In genomic region chr3:183080628-183081027, GRCh38 we compare ENCODE assay signal across 37 cellular contexts.
"Had no signal": no experiment of that assay in that cellular context is flagged by ENCODE, and none has a peak within 500 bp of the region (broad histone marks: within the 10 kb centered on the region; RNA-seq: fewer than 3 reads in every experiment).

No MANE protein-coding gene starts in this region.

- H3K27ac Mint-ChIP-seq: activated B cell treated with CpG ODN at 0.5 μM for 24 hours; activated CD4-positive, alpha-beta memory T cell treated with anti-CD3 and anti-CD28 coated beads for 36 hours; activated CD4-positive, alpha-beta T cell treated with anti-CD3 and anti-CD28 coated beads, Interleukin-2, amount 10 ng/mL, durations not matched to agents 24 days and 14 days; activated CD8-positive, alpha-beta T cell treated with anti-CD3 and anti-CD28 coated beads for 36 hours; activated naive CD4-positive, alpha-beta T cell treated with anti-CD3 and anti-CD28 coated beads for 36 hours; activated naive CD8-positive, alpha-beta T cell treated with anti-CD3 and anti-CD28 coated beads for 36 hours; activated T-cell treated with anti-CD3 and anti-CD28 coated beads, Interleukin-2, amount 50 U/mL, for 72 hours; activated T-helper 1 cell treated with anti-CD3 and anti-CD28 coated beads, Interleukin-12 subunit alpha, Interleukin-12 subunit beta, Interleukin-2, Interleukin-4 antibody, amounts not matched to agents 30 ng/mL and 10 ng/mL and 1 ng/mL, durations not matched to agents 14 hours and 24 hours and 36 hours; activated T-helper 17 cell treated with anti-CD3 and anti-CD28 coated beads, Interleukin-2, amount 50 U/mL, for 72 hours; T-helper 1 cell treated with Interleukin-12 subunit alpha and Interleukin-12 subunit beta and Interleukin-4 antibody, amounts not matched to agents 30 μg/mL and 1 μg/mL, for 36 hours; T-helper 2 cell treated with Interferon-gamma antibody and Interleukin-4, amounts not matched to agents 5 μg/mL and 100 μg/mL, for 36 hours had no signal

- H3K36me3 ChIP-seq: breast epithelium had no signal

- H3K9me3 Mint-ChIP-seq: activated B cell treated with CpG ODN at 0.5 μM for 24 hours; activated T-helper 17 cell treated with anti-CD3 and anti-CD28 coated beads, Interleukin-2, amount 50 U/mL, for 72 hours had no signal

- H3K4me1 ChIP-seq: adrenal gland, breast epithelium had no signal

- H3K27me3 ChIP-seq: adrenal gland, body of pancreas, brain microvascular endothelial cell, breast epithelium had no signal

- FAIRE-seq: astrocyte, TTC549 had no signal

- ATAC-seq: activated CD8-positive, alpha-beta T cell treated with anti-CD3 and anti-CD28 coated beads for 36 hours; activated naive CD4-positive, alpha-beta T cell treated with anti-CD3 and anti-CD28 coated beads, Interleukin-2, amount 50 U/mL, for 72 hours; activated T-cell treated with anti-CD3 and anti-CD28 coated beads, Interleukin-2, amount 50 U/mL, for 4 hours; activated T-cell treated with anti-CD3 and anti-CD28 coated beads, Interleukin-2, amount 50 U/mL, for 72 hours; activated T-helper 17 cell treated with anti-CD3 and anti-CD28 coated beads, Interleukin-2, amount 50 U/mL, for 72 hours; body of pancreas had no signal

- DNase-seq: activated B cell treated with CpG ODN at 0.5 μM for 24 hours; activated CD4-positive, alpha-beta memory T cell treated with anti-CD3 and anti-CD28 coated beads for 36 hours; activated CD4-positive, alpha-beta T cell treated with anti-CD3 and anti-CD28 coated beads for 4 hours; activated CD4-positive, alpha-beta T cell treated with anti-CD3 and anti-CD28 coated beads, Interleukin-2, amount 50 U/mL, for 1 hour; activated CD4-positive, alpha-beta T cell treated with anti-CD3 and anti-CD28 coated beads, Interleukin-2, amount 50 U/mL, for 4 hours; activated CD4-positive, CD25-positive, alpha-beta regulatory T cell treated with anti-CD3 and anti-CD28 coated beads, Interleukin-2, amount 50 U/mL, for 72 hours; activated CD8-positive, alpha-beta memory T cell treated with anti-CD3 and anti-CD28 coated beads, Interleukin-2, amount 50 U/mL, for 4 hours; activated CD8-positive, alpha-beta T cell treated with anti-CD3 and anti-CD28 coated beads for 36 hours; activated effector memory CD4-positive, alpha-beta T cell treated with anti-CD3 and anti-CD28 coated beads, Interleukin-2, amount 50 U/mL, for 16 hours; activated gamma-delta T cell treated with Interleukin-2 at 50 U/mL for 16 hours; activated naive CD4-positive, alpha-beta T cell; activated naive CD4-positive, alpha-beta T cell treated with anti-CD3 and anti-CD28 coated beads for 36 hours; activated naive CD4-positive, alpha-beta T cell treated with anti-CD3 and anti-CD28 coated beads, Interleukin-2, amount 50 U/mL, for 16 hours; activated naive CD8-positive, alpha-beta T cell treated with anti-CD3 and anti-CD28 coated beads for 36 hours; activated T-cell treated with anti-CD3 and anti-CD28 coated beads for 4 hours; activated T-cell treated with anti-CD3 and anti-CD28 coated beads, Interleukin-2, amount 50 U/mL, for 1 hour; activated T-cell treated with anti-CD3 and anti-CD28 coated beads, Interleukin-2, amount 50 U/mL, for 4 hours; activated T-cell treated with anti-CD3 and anti-CD28 coated beads, Interleukin-2, amount 50 U/mL, for 72 hours; adrenal gland; amniotic stem cell; aorta; body of pancreas; brain microvascular endothelial cell; central memory CD4-positive, alpha-beta T cell; T-helper 1 cell; T-helper 2 cell; T-helper 9 cell had no signal

- H3K27ac ChIP-seq: adrenal gland, body of pancreas, brain microvascular endothelial cell, breast epithelium, VCaP had no signal

- H3K9me3 ChIP-seq: adrenal gland, body of pancreas, breast epithelium had no signal

- H3K4me3 Mint-ChIP-seq: activated B cell treated with CpG ODN at 0.5 μM for 24 hours; activated CD4-positive, alpha-beta memory T cell treated with anti-CD3 and anti-CD28 coated beads for 36 hours; activated CD4-positive, alpha-beta T cell treated with anti-CD3 and anti-CD28 coated beads, Interleukin-2, amount 10 ng/mL, durations not matched to agents 24 days and 14 days; activated CD8-positive, alpha-beta T cell treated with anti-CD3 and anti-CD28 coated beads for 36 hours; activated naive CD4-positive, alpha-beta T cell treated with anti-CD3 and anti-CD28 coated beads for 36 hours; activated naive CD8-positive, alpha-beta T cell treated with anti-CD3 and anti-CD28 coated beads for 36 hours; activated T-cell treated with anti-CD3 and anti-CD28 coated beads, Interleukin-2, amount 50 U/mL, for 4 hours; activated T-cell treated with anti-CD3 and anti-CD28 coated beads, Interleukin-2, amount 50 U/mL, for 72 hours; activated T-helper 1 cell treated with anti-CD3 and anti-CD28 coated beads, Interleukin-12 subunit alpha, Interleukin-12 subunit beta, Interleukin-2, Interleukin-4 antibody, amounts not matched to agents 30 ng/mL and 10 ng/mL and 1 ng/mL, durations not matched to agents 14 hours and 24 hours and 36 hours; activated T-helper 17 cell treated with anti-CD3 and anti-CD28 coated beads, Interleukin-2, amount 50 U/mL, for 72 hours; T-helper 1 cell treated with Interleukin-12 subunit alpha and Interleukin-12 subunit beta and Interleukin-4 antibody, amounts not matched to agents 30 μg/mL and 1 μg/mL, for 36 hours; T-helper 2 cell treated with Interferon-gamma antibody and Interleukin-4, amounts not matched to agents 5 μg/mL and 100 μg/mL, for 36 hours had no signal

- H3K27me3 Mint-ChIP-seq: activated B cell treated with CpG ODN at 0.5 μM for 24 hours; activated CD4-positive, alpha-beta memory T cell treated with anti-CD3 and anti-CD28 coated beads for 36 hours; activated CD4-positive, alpha-beta T cell treated with anti-CD3 and anti-CD28 coated beads, Interleukin-2, amount 10 ng/mL, durations not matched to agents 24 days and 14 days; activated CD8-positive, alpha-beta T cell treated with anti-CD3 and anti-CD28 coated beads for 36 hours; activated naive CD8-positive, alpha-beta T cell treated with anti-CD3 and anti-CD28 coated beads for 36 hours; activated T-helper 17 cell treated with anti-CD3 and anti-CD28 coated beads, Interleukin-2, amount 50 U/mL, for 72 hours had no signal

- H3K4me3 ChIP-seq: adrenal gland, body of pancreas, breast epithelium had no signal

- H3K4me1 Mint-ChIP-seq: activated B cell treated with CpG ODN at 0.5 μM for 24 hours; activated CD4-positive, alpha-beta T cell treated with anti-CD3 and anti-CD28 coated beads, Interleukin-2, amount 10 ng/mL, durations not matched to agents 24 days and 14 days; activated naive CD8-positive, alpha-beta T cell treated with anti-CD3 and anti-CD28 coated beads for 36 hours; activated T-helper 17 cell treated with anti-CD3 and anti-CD28 coated beads, Interleukin-2, amount 50 U/mL, for 72 hours had no signal
